In genomic region chr16:57348361-57348760, GRCh38 we compare ENCODE assay signal across 1 cellular context.
TF ChIP-seq lines count a peak whose summit lies in the region.

No MANE protein-coding gene starts in this region.

TF ChIP-seq in GM12878, 131 proteins besides CTCF, POLR2A, EP300 and RAD21:
- no peak for TF ChIP-seq ASH2L (IDR thresholded peaks at IDR 0.05; ENCODE audit: borderline replicate concordance, low read depth)
- 0 out of 2 replicates have a peak, but pooled peaks have one; percentile 43 for TF ChIP-seq ZNF217 (IDR thresholded peaks at IDR 0.05)
- TF ChIP-seq RCOR1 (conservative IDR thresholded peaks at IDR 0.05; ENCODE audit: low read depth, low read length): no peak
